ENCODE assay signal across 9 cellular contexts in the genomic region with DNA sequence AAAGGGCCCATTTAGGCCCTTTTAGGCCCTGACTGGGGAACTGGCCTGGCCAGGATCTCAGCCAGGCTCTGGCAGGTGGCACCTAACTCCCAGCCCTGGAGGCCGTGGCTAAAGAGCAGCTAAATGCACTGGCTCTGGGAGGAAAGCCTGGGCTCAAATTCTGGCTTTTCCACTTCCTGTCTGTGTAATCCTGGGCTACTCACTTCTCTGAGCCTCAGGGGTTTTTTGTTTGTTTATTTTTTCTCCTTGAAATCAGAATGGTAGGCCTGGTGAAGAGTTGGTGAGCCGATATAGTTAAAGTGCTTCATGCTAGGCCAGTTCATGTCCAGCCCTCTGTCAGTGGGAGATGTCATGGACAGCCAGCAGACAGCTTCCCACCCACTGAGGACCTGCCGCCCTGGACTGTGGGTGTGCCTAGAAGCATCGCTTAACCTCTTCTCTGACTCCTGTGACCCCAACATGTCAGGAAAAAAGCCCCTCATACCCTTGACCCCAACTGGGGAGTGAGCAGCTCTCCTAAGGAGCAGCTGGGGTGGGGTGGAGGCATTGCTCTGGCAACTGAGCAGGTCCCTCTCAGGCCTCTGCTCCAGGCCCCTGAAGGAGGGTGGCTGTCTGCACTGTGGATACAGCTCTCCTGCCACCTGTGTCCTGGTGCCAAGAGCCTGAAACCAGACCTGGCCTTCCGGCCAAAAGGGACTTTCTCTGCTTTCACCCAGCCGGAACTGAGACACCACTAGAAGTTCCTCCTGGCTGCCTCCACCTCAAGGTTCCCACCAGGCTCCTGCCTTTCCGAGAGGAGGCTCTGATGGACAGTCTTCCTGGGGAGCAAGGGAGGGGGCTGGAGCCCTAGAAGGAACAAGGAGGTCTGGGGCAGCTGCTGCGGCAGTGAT. TPM values are rescaled to one million over a fixed set of nuclear protein-coding genes. Genes with fewer than 3 reads are reported as not detected.
A peak's percentile ranks its signal among the peaks of the same experiment; 100 is the strongest.
DNase-seq lines count a peak whose midpoint lies in the region; TF ChIP-seq lines count a peak whose summit lies in the region.
"Had no signal": no experiment of that assay in that cellular context is flagged by ENCODE, and none has a peak within 500 bp of the region (broad histone marks: within the 10 kb centered on the region; RNA-seq: fewer than 3 reads in every experiment).

No MANE protein-coding gene starts in this region.

- H3K9me3 Mint-ChIP-seq in chondrocyte (ENCODE audit: low read depth) (no peaks in the 10 kb centered on the region), endodermal cell (no peaks in the 10 kb centered on the region)

- H3K4me1 ChIP-seq in muscle layer of colon (ENCODE audit: insufficient read depth, low read length) (peaks cover 77% of the 10 kb centered on the region), endodermal cell (ENCODE audit: control insufficient read depth, insufficient read depth, low read length) (peaks cover 4% of the 10 kb centered on the region)

- H3K27ac Mint-ChIP-seq in chondrocyte (ENCODE audit: unreplicated experiment): peak overlapping the region; percentile 89
- H3K27ac Mint-ChIP-seq in endodermal cell: no peak overlapping the region

- H3K9me3 ChIP-seq in muscle layer of colon (ENCODE audit: low read length) (no peaks in the 10 kb centered on the region), endodermal cell (ENCODE audit: control insufficient read depth, low read length) (no peaks in the 10 kb centered on the region)
- H3K9me3 ChIP-seq: neutrophil had no signal

- H3K4me3 ChIP-seq in muscle layer of colon (ENCODE audit: low read depth in 1 of 2, low read length in 2 of 2) (no peak overlapping the region), endodermal cell (ENCODE audit: low read length) (no peak overlapping the region)

- H3K27ac ChIP-seq in muscle layer of colon (ENCODE audit: low read depth, low read length) (peak overlapping the region; percentile 44), endodermal cell (ENCODE audit: low read depth, low read length) (no peak overlapping the region)
- H3K27ac ChIP-seq: neutrophil had no signal

- H3K36me3 ChIP-seq in muscle layer of colon (ENCODE audit: insufficient read depth, low read length) (no peaks in the 10 kb centered on the region), endodermal cell (ENCODE audit: control insufficient read depth, insufficient read depth, low read length) (peaks cover 19% of the 10 kb centered on the region)
- H3K36me3 ChIP-seq: neutrophil had no signal

- DNase-seq in DMS53 treated with DMSO at 0.1 percent for 48 hours (lab: John Stamatoyannopoulos, UW; ENCODE audit: unreplicated experiment) (peak; percentile 49), NCI-H1092 treated with DMSO at 0.1 percent for 48 hours (lab: John Stamatoyannopoulos, UW) (peak; percentile 29), chondrocyte (ENCODE audit: low spot score) (no peak), cerebellar cortex (ENCODE audit: low spot score) (no peak), endodermal cell (no peak), HT-29 (ENCODE audit: low spot score) (no peak), HPDE6-E6E7 (ENCODE audit: extremely low spot score) (no peak)

- H3K27me3 ChIP-seq in muscle layer of colon (ENCODE audit: control insufficient read depth in 1 of 2, insufficient read depth in 2 of 2, low read length in 2 of 2) (no peaks in the 10 kb centered on the region), endodermal cell (ENCODE audit: control insufficient read depth, insufficient read depth, low read length, poor library complexity, severe bottlenecking) (no peaks in the 10 kb centered on the region)
- H3K27me3 ChIP-seq: neutrophil had no signal

- peak overlapping the region; percentile 20 for H3K9ac ChIP-seq in muscle layer of colon (ENCODE audit: low read length)
- H3K9ac ChIP-seq in endodermal cell (ENCODE audit: extremely low read depth, low read length, poor library complexity, severe bottlenecking): no peak overlapping the region

- TF ChIP-seq CTCF in chondrocyte (IDR thresholded peaks at IDR 0.05) (no peak), endodermal cell (conservative IDR thresholded peaks at IDR 0.05) (no peak)

- WGBS in endodermal cell (ENCODE audit: insufficient coverage in 1 of 2, insufficient read length in 1 of 2), 2 experiments: 94 to 95% methylated on average over 5 to 8 of the region's 8 CpGs

- no peak overlapping the region for H3K4me3 Mint-ChIP-seq in chondrocyte (ENCODE audit: unreplicated experiment)
- no peak overlapping the region for H3K4me3 Mint-ChIP-seq in endodermal cell

- peaks cover 6% of the 10 kb centered on the region for H3K36me3 Mint-ChIP-seq in chondrocyte (ENCODE audit: low read depth)
- peaks cover 9% of the 10 kb centered on the region for H3K36me3 Mint-ChIP-seq in endodermal cell (ENCODE audit: low read depth)

- H3K4me1 Mint-ChIP-seq in chondrocyte (ENCODE audit: low read depth): peaks cover 82% of the 10 kb centered on the region
- peaks cover 14% of the 10 kb centered on the region for H3K4me1 Mint-ChIP-seq in endodermal cell

- H3K27me3 Mint-ChIP-seq in chondrocyte (ENCODE audit: low read depth): no peaks in the 10 kb centered on the region
- no peaks in the 10 kb centered on the region for H3K27me3 Mint-ChIP-seq in endodermal cell (ENCODE audit: insufficient read depth)

RNA-seq across cellular contexts. Expression of a gene that starts 57.2 kb away (rescaled TPM):
- total RNA-seq in chondrocyte: 237 to 1,930 TPM (median 1,885 TPM) in 3 replicates
- 100 to 1,000 TPM; 264 to 284 TPM for total RNA-seq in endodermal cell
- polyA plus RNA-seq in endodermal cell (2013, experiment 1 of 2): 186 TPM
- polyA plus RNA-seq in endodermal cell (2013, experiment 2 of 2): 220 TPM
- 0.76 TPM in 1 of 2 replicates, not detected in the other for total RNA-seq in HT-29 (2014; rRNA removed; shearing (Covaris generic))

Comparison
In these comparisons a context has a peak if more than half of its experiments do, and no peak if none do; other contexts are left out.
1. DNase-seq: peak in DMS53 treated with DMSO at 0.1 percent for 48 hours (single experiment) and NCI-H1092 treated with DMSO at 0.1 percent for 48 hours (single experiment); none in chondrocyte (single experiment), cerebellar cortex (single experiment), endodermal cell (single experiment), HT-29 (single experiment) and HPDE6-E6E7 (single experiment).
2. RNA of a gene that starts 57.2 kb away (total RNA-seq): 237 to 1,930 TPM in chondrocyte and 264 to 284 TPM in endodermal cell; 0.76 TPM in HT-29; every median in the first group is over 100 times any median in the second.